In the genomic region with DNA sequence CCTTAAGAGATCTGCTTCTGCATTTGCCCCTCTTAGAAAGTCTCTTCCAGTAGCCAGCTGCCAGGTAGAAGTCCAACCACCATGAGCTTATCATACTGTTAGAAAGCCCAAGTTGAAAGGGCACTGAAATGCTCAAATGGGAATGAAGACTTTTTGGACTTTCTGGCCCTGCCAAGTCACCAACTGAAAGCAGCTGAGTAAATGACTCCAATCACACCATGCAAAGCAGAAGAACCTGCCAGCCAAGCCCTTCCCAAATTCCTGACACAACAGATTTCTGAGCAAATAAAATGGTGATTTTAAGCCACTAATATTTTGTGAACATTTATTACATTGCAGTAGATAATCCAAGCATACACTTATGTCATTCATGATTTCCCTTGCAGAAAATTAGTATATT, we compare ENCODE assay signal across 23 cellular contexts. TPM values are rescaled to one million over a fixed set of nuclear protein-coding genes. Genes with fewer than 3 reads are reported as not detected.
A peak's percentile ranks its signal among the peaks of the same experiment; 100 is the strongest.
DNase-seq lines count a peak whose midpoint lies in the region; ATAC-seq and TF ChIP-seq lines count a peak whose summit lies in the region.
"Had no signal": no experiment of that assay in that cellular context is flagged by ENCODE, and none has a peak within 500 bp of the region (broad histone marks: within the 10 kb centered on the region; RNA-seq: fewer than 3 reads in every experiment).

No MANE protein-coding gene starts in this region.

- peaks cover 10% of the 10 kb centered on the region for H3K36me3 Mint-ChIP-seq in CD4-positive, alpha-beta T cell (ENCODE audit: low read depth)
- peaks cover 22% of the 10 kb centered on the region for H3K36me3 Mint-ChIP-seq in nephron progenitor cell (ENCODE audit: low read depth)
- H3K36me3 Mint-ChIP-seq: IgD-negative memory B cell had no signal

- no peaks in the 10 kb centered on the region for H3K27me3 ChIP-seq in CD4-positive, alpha-beta T cell (ENCODE audit: control insufficient read depth, insufficient read depth, low read length)
- H3K27me3 ChIP-seq in MM.1S (replicated peaks; ENCODE audit: insufficient read depth, low read length) = peaks cover 5% of the 10 kb centered on the region
- peaks cover 0 to 31% (median 5%) of the 10 kb centered on the region in 4 donors for H3K27me3 ChIP-seq in esophagus muscularis mucosa
- no peaks in the 10 kb centered on the region for H3K27me3 ChIP-seq in testis
- no peaks in the 10 kb centered on the region for H3K27me3 ChIP-seq in mesendoderm (ENCODE audit: insufficient read depth, low read length, poor library complexity)

- H3K36me3 ChIP-seq in MM.1S (replicated peaks; ENCODE audit: insufficient read depth, low read length) = no peaks in the 10 kb centered on the region
- no peaks in the 10 kb centered on the region for H3K36me3 ChIP-seq in esophagus muscularis mucosa
- no peaks in the 10 kb centered on the region for H3K36me3 ChIP-seq in testis (ENCODE audit: low read depth, missing control alignments)
- H3K36me3 ChIP-seq in mesendoderm (ENCODE audit: control insufficient read depth, insufficient read depth, low read length) = no peaks in the 10 kb centered on the region

- DNase-seq in CD4-positive, alpha-beta T cell = no peak
- DNase-seq in MM.1S (peak; percentile 38), esophagus muscularis mucosa (ENCODE audit: extremely low spot score) (peak; percentile 70), nephron progenitor cell (no peak), amygdala (lab: John Stamatoyannopoulos, UW) (no peak), testis (no peak), mesendoderm (no peak)
- DNase-seq: COR-L47, DND-41, MV-4-11, NCI-H1694, NCI-H2081, NCI-H2171, NCI-H345, NCI-H524, NCI-H774, SIG-M5 had no signal

- no peak overlapping the region for H3K27ac ChIP-seq in CD4-positive, alpha-beta T cell (ENCODE audit: low read depth, low read length)
- no peak overlapping the region for H3K27ac ChIP-seq in MM.1S (ENCODE audit: low read length)
- no peak overlapping the region for H3K27ac ChIP-seq in esophagus muscularis mucosa (replicated peaks in 1 of 4)
- H3K27ac ChIP-seq in testis = no peak overlapping the region
- H3K27ac ChIP-seq in mesendoderm (ENCODE audit: low read depth, low read length) = no peak overlapping the region
- H3K27ac ChIP-seq: A549 had no signal

- TF ChIP-seq EP300 in esophagus muscularis mucosa (IDR thresholded peaks at IDR 0.05) = no peak

- CTCF ChIA-PET in CD4-positive, alpha-beta T cell (lab: Charles Lee) = interaction anchor here (0.9 to 1.4 kb wide), 3 partner anchors 61 to 132 kb away, joined by 3 read pairs; no protein-coding TSS in a partner anchor

- no peak overlapping the region for H4K8ac ChIP-seq in mesendoderm (ENCODE audit: low read depth, low read length)

- H2AFZ ChIP-seq in MM.1S (ENCODE audit: low read length) = no peak overlapping the region

- H3K9me3 Mint-ChIP-seq in CD4-positive, alpha-beta T cell = no peaks in the 10 kb centered on the region
- H3K9me3 Mint-ChIP-seq in nephron progenitor cell = peaks cover 29% of the 10 kb centered on the region
- H3K9me3 Mint-ChIP-seq: IgD-negative memory B cell had no signal

- H3K4me1 ChIP-seq in MM.1S (ENCODE audit: low read length) (peaks cover 8% of the 10 kb centered on the region), esophagus muscularis mucosa (peaks cover 11 to 22% (median 20%) of the 10 kb centered on the region in 4 donors), testis (no peaks in the 10 kb centered on the region), mesendoderm (ENCODE audit: control insufficient read depth, low read depth, low read length) (peaks cover 5% of the 10 kb centered on the region)

- H3K4me3 Mint-ChIP-seq in CD4-positive, alpha-beta T cell = peak overlapping the region; percentile 72
- peak overlapping the region; percentile 31 for H3K4me3 Mint-ChIP-seq in nephron progenitor cell
- H3K4me3 Mint-ChIP-seq: CD14-positive monocyte had no signal

- no peaks in the 10 kb centered on the region for H3K27me3 Mint-ChIP-seq in CD4-positive, alpha-beta T cell
- peaks cover 47% of the 10 kb centered on the region for H3K27me3 Mint-ChIP-seq in nephron progenitor cell (ENCODE audit: low read depth, poor library complexity)

- no peak overlapping the region for H4K5ac ChIP-seq in mesendoderm (ENCODE audit: low read length)

- no peak for ATAC-seq in CD4-positive, alpha-beta T cell (ENCODE audit: poor library complexity)
- no peak for ATAC-seq in GM21447 (IDR thresholded peaks at IDR 0.05; ENCODE audit: unreplicated experiment)
- ATAC-seq: A549, Panc1 had no signal

- H3K79me2 ChIP-seq in MM.1S (ENCODE audit: low read length) (no peaks in the 10 kb centered on the region), mesendoderm (ENCODE audit: control insufficient read depth, insufficient read depth, low read length) (no peaks in the 10 kb centered on the region)

- H3K9ac ChIP-seq in MM.1S (ENCODE audit: low read length) (no peak overlapping the region), mesendoderm (ENCODE audit: low read length) (no peak overlapping the region)

- no peak overlapping the region for H2AK5ac ChIP-seq in mesendoderm (ENCODE audit: low read length)

- H3K18ac ChIP-seq in mesendoderm (ENCODE audit: low read length) = no peak overlapping the region

- H3K4me2 ChIP-seq in MM.1S (ENCODE audit: low read depth, low read length) = no peak overlapping the region
- no peak overlapping the region for H3K4me2 ChIP-seq in mesendoderm (ENCODE audit: low read length)
- H3K4me2 ChIP-seq: A549 had no signal

- no peak overlapping the region for H3K4ac ChIP-seq in mesendoderm (ENCODE audit: low read depth, low read length)

- intact Hi-C loops in CD4-positive, alpha-beta T cell (cut with DNase I, micrococcal nuclease) = loop anchor here (5.0 kb wide), 4 partner anchors 51 to 446 kb away; no protein-coding TSS in a partner anchor
- intact Hi-C loops in esophagus muscularis mucosa (cut with DNase I) = no loop called here
- intact Hi-C loops in testis (cut with DNase I; ENCODE audit: low total_unique reads) = no loop called here

- peaks cover 39% of the 10 kb centered on the region for H3K4me1 Mint-ChIP-seq in CD4-positive, alpha-beta T cell (ENCODE audit: low read depth)
- peaks cover 40% of the 10 kb centered on the region for H3K4me1 Mint-ChIP-seq in nephron progenitor cell

- no peaks in the 10 kb centered on the region for H3K9me2 ChIP-seq in MM.1S (replicated peaks; ENCODE audit: insufficient read depth, low read length)

- peak overlapping the region; percentile 12 for H3K27ac Mint-ChIP-seq in CD4-positive, alpha-beta T cell
- no peak overlapping the region for H3K27ac Mint-ChIP-seq in nephron progenitor cell
- H3K27ac Mint-ChIP-seq: B cell, CD14-positive monocyte, IgD-negative memory B cell had no signal

- no peak overlapping the region for H2BK15ac ChIP-seq in mesendoderm (replicated peaks; ENCODE audit: low read depth)

- H3K56ac ChIP-seq in mesendoderm (ENCODE audit: low read length) = no peak overlapping the region

- no peak overlapping the region for H2BK5ac ChIP-seq in mesendoderm (ENCODE audit: low read length)

- no peak for TF ChIP-seq CTCF in CD4-positive, alpha-beta T cell (IDR thresholded peaks at IDR 0.05)
- no peak for TF ChIP-seq CTCF in MM.1S (IDR thresholded peaks at IDR 0.05; ENCODE audit: low read length)
- no peak for TF ChIP-seq CTCF in esophagus muscularis mucosa (IDR thresholded peaks at IDR 0.05)
- no peak for TF ChIP-seq CTCF in nephron progenitor cell (IDR thresholded peaks at IDR 0.05)
- TF ChIP-seq CTCF in testis (IDR thresholded peaks at IDR 0.05) = no peak

- POLR2A ChIA-PET in CD4-positive, alpha-beta T cell (lab: Charles Lee) = interaction anchor here (1.1 kb wide), 1 partner anchor 45 kb away, joined by 4 read pairs; no protein-coding TSS in a partner anchor

- peaks cover 2% of the 10 kb centered on the region for H3K79me1 ChIP-seq in mesendoderm (ENCODE audit: low read length)

- TF ChIP-seq POLR2A in esophagus muscularis mucosa (IDR thresholded peaks at IDR 0.05; ENCODE audit: low read depth) = no peak
- TF ChIP-seq POLR2A in testis (IDR thresholded peaks at IDR 0.05) = no peak

- no peaks in the 10 kb centered on the region for H3K9me3 ChIP-seq in CD4-positive, alpha-beta T cell (ENCODE audit: control insufficient read depth, low read length)
- no peaks in the 10 kb centered on the region for H3K9me3 ChIP-seq in MM.1S (replicated peaks; ENCODE audit: insufficient read depth, low read length)
- H3K9me3 ChIP-seq in esophagus muscularis mucosa = peaks cover 0 to 11% (median 2%) of the 10 kb centered on the region in 4 donors
- H3K9me3 ChIP-seq in testis = no peaks in the 10 kb centered on the region

- no peak overlapping the region for H2BK120ac ChIP-seq in mesendoderm (ENCODE audit: low read depth, low read length)

- no peaks in the 10 kb centered on the region for H3F3A ChIP-seq in MM.1S (ENCODE audit: insufficient read depth, low read length)

- H4K20me1 ChIP-seq in MM.1S (ENCODE audit: insufficient read depth, low read length) = no peaks in the 10 kb centered on the region

- no peak overlapping the region for H3K23ac ChIP-seq in mesendoderm (ENCODE audit: low read length)

- H3K4me3 ChIP-seq in MM.1S (ENCODE audit: low read length) (no peak overlapping the region), esophagus muscularis mucosa (no peak overlapping the region), testis (no peak overlapping the region), mesendoderm (ENCODE audit: low read length) (no peak overlapping the region)
- H3K4me3 ChIP-seq: A549 had no signal

RNA-seq across cellular contexts. Expression of gene CMTM8, which starts 2.1 kb away (rescaled TPM):
- total RNA-seq in CD4-positive, alpha-beta T cell = 1 to 10 TPM; 6.1 to 7.5 TPM
- total RNA-seq in esophagus muscularis mucosa (1 to 10 TPM; 1.7 to 4.2 (median 3.8) TPM), testis (1 to 10 TPM; 2.5 to 6.8 TPM)
- 1.8 TPM for polyA plus RNA-seq in testis (ENCODE audit: insufficient read depth, low read depth, low replicate concordance)
- 7.4 TPM for polyA plus RNA-seq in mesendoderm (2013, experiment 1 of 2)
- 9.2 TPM for polyA plus RNA-seq in mesendoderm (2013, experiment 2 of 2)

Comparison
In these comparisons a context has a peak if more than half of its experiments do, and no peak if none do; other contexts are left out.
1. DNase-seq: peak in MM.1S (single experiment) and esophagus muscularis mucosa (single experiment); none in CD4-positive, alpha-beta T cell (0 of 10), nephron progenitor cell (single experiment), amygdala (0 of 56), testis (single experiment) and mesendoderm (single experiment).
2. intact Hi-C loops: an anchor here in CD4-positive, alpha-beta T cell (5.0 kb wide); none called in esophagus muscularis mucosa and testis.